ENCODE assay signal across 7 cellular contexts in genomic region chr19:19385900-19386339, GRCh38. TPM values are rescaled to one million over a fixed set of nuclear protein-coding genes. Genes with fewer than 3 reads are reported as not detected.
DNase-seq lines count a peak whose midpoint lies in the region; ATAC-seq and TF ChIP-seq lines count a peak whose summit lies in the region.

No MANE protein-coding gene starts in this region.

- TF ChIP-seq POLR2A in GM18951 (IDR thresholded peaks at IDR 0.05; ENCODE audit: extremely low read depth, insufficient read depth, insufficient read length): peak; percentile 92
- TF ChIP-seq POLR2A in uterus (IDR thresholded peaks at IDR 0.05): peak; percentile 2 to 41

- H3K4me1 ChIP-seq in uterus: no peaks in the 10 kb centered on the region

- no peak overlapping the region for H2AFZ ChIP-seq in neural cell (ENCODE audit: low read depth, low read length)

- peaks cover 10% of the 10 kb centered on the region for H3K79me2 ChIP-seq in neural cell (replicated peaks; ENCODE audit: insufficient read depth, low read length)

- peak; percentile 28 for TF ChIP-seq RAD21 in neural cell (conservative IDR thresholded peaks at IDR 0.05)

- peak overlapping the region; percentile 93 for H3K27ac Mint-ChIP-seq in T-helper 2 cell treated with Interferon-gamma antibody and Interleukin-4, amounts not matched to agents 5 μg/mL and 100 μg/mL, for 36 hours

- H3K9me3 Mint-ChIP-seq in T-helper 2 cell treated with Interferon-gamma antibody and Interleukin-4, amounts not matched to agents 5 μg/mL and 100 μg/mL, for 36 hours: no peaks in the 10 kb centered on the region

- H3F3A ChIP-seq in neural cell (ENCODE audit: insufficient read depth, low read length, poor library complexity, severe bottlenecking): peaks cover 3% of the 10 kb centered on the region

- H3K4me3 ChIP-seq in neural cell (ENCODE audit: low read length) (peak overlapping the region; percentile 82), uterus (peak overlapping the region; percentile 76 to 84)

- H3K4me1 Mint-ChIP-seq in T-helper 2 cell treated with Interferon-gamma antibody and Interleukin-4, amounts not matched to agents 5 μg/mL and 100 μg/mL, for 36 hours (ENCODE audit: low read depth): peaks cover 49% of the 10 kb centered on the region

- no peak for TF ChIP-seq CTCF in neural cell (IDR thresholded peaks at IDR 0.05; ENCODE audit: poor library complexity, severe bottlenecking)
- TF ChIP-seq CTCF in uterus (IDR thresholded peaks at IDR 0.05): peak in 1 of 4 experiments; percentile 21

- intact Hi-C loops in uterus (cut with DNase I; ENCODE audit: low total_unique reads): no loop called here

- H3K9me3 ChIP-seq in neural cell (ENCODE audit: low read length): no peaks in the 10 kb centered on the region
- no peaks in the 10 kb centered on the region for H3K9me3 ChIP-seq in uterus

- ATAC-seq in HG03066 (IDR thresholded peaks at IDR 0.05; ENCODE audit: low read depth, unreplicated experiment): peak; percentile 13

- peak overlapping the region; percentile 73 for H3K4me2 ChIP-seq in neural cell (ENCODE audit: low read length)

- no peaks in the 10 kb centered on the region for H3K27me3 ChIP-seq in neural cell (ENCODE audit: insufficient read depth, low read depth, low read length)
- H3K27me3 ChIP-seq in uterus: no peaks in the 10 kb centered on the region

- no peak for TF ChIP-seq EP300 in neural cell (conservative IDR thresholded peaks at IDR 0.05; ENCODE audit: poor library complexity, severe bottlenecking)

- no peak for DNase-seq in T-helper 2 cell treated with Interferon-gamma antibody and Interleukin-4, amounts not matched to agents 5 μg/mL and 100 μg/mL, for 36 hours (ENCODE audit: low spot score)
- peak; percentile 45 for DNase-seq in effector CD8-positive, alpha-beta T cell (lab: John Stamatoyannopoulos, UW)
- peak in 1 of 2 donors; percentile 34 for DNase-seq in uterus
- no peak for DNase-seq in Ammon's horn (ENCODE audit: low spot score)

- H3K9me2 ChIP-seq in neural cell (ENCODE audit: insufficient read depth, low read length): no peaks in the 10 kb centered on the region

- H3K36me3 ChIP-seq in neural cell (ENCODE audit: insufficient read depth, low read length) (no peaks in the 10 kb centered on the region), uterus (no peaks in the 10 kb centered on the region)

- no peaks in the 10 kb centered on the region for H3K27me3 Mint-ChIP-seq in T-helper 2 cell treated with Interferon-gamma antibody and Interleukin-4, amounts not matched to agents 5 μg/mL and 100 μg/mL, for 36 hours (ENCODE audit: low read depth)

- peak overlapping the region; percentile 96 for H3K4me3 Mint-ChIP-seq in T-helper 2 cell treated with Interferon-gamma antibody and Interleukin-4, amounts not matched to agents 5 μg/mL and 100 μg/mL, for 36 hours

- no peaks in the 10 kb centered on the region for H4K20me1 ChIP-seq in neural cell (ENCODE audit: insufficient read depth)

- H3K9ac ChIP-seq in neural cell (ENCODE audit: low read length): peak overlapping the region; percentile 64

- H3K27ac ChIP-seq in neural cell (ENCODE audit: low read length) (no peak overlapping the region), uterus (peak overlapping the region; percentile 72 to 83)

- peaks cover 20% of the 10 kb centered on the region for H3K36me3 Mint-ChIP-seq in T-helper 2 cell treated with Interferon-gamma antibody and Interleukin-4, amounts not matched to agents 5 μg/mL and 100 μg/mL, for 36 hours (ENCODE audit: low read depth)

- in situ Hi-C loops in GM18951 (cut with MboI; ENCODE audit: low sequenced_read_pairs, unreplicated experiment): no loop called here

TF ChIP-seq in neural cell, 6 proteins besides CTCF, POLR2A, EP300 and RAD21:
- TF ChIP-seq POLR2AphosphoS5 (IDR thresholded peaks at IDR 0.05): no peak
- TF ChIP-seq, protein P1, sequence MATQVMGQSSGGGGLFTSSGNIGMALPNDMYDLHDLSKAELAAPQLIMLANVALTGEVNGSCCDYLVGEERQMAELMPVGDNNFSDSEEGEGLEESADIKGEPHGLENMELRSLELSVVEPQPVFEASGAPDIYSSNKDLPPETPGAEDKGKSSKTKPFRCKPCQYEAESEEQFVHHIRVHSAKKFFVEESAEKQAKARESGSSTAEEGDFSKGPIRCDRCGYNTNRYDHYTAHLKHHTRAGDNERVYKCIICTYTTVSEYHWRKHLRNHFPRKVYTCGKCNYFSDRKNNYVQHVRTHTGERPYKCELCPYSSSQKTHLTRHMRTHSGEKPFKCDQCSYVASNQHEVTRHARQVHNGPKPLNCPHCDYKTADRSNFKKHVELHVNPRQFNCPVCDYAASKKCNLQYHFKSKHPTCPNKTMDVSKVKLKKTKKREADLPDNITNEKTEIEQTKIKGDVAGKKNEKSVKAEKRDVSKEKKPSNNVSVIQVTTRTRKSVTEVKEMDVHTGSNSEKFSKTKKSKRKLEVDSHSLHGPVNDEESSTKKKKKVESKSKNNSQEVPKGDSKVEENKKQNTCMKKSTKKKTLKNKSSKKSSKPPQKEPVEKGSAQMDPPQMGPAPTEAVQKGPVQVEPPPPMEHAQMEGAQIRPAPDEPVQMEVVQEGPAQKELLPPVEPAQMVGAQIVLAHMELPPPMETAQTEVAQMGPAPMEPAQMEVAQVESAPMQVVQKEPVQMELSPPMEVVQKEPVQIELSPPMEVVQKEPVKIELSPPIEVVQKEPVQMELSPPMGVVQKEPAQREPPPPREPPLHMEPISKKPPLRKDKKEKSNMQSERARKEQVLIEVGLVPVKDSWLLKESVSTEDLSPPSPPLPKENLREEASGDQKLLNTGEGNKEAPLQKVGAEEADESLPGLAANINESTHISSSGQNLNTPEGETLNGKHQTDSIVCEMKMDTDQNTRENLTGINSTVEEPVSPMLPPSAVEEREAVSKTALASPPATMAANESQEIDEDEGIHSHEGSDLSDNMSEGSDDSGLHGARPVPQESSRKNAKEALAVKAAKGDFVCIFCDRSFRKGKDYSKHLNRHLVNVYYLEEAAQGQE (IDR thresholded peaks at IDR 0.05; ENCODE audit: borderline replicate concordance): no peak
- no peak for TF ChIP-seq MXI1 (conservative IDR thresholded peaks at IDR 0.05; ENCODE audit: poor library complexity, severe bottlenecking)
- no peak for TF ChIP-seq SMC3 (conservative IDR thresholded peaks at IDR 0.05; ENCODE audit: poor library complexity)
- no peak for TF ChIP-seq EZH2 (IDR thresholded peaks at IDR 0.05; ENCODE audit: borderline replicate concordance, insufficient read depth, low read length, poor library complexity, severe bottlenecking)
- TF ChIP-seq TAF1 (IDR thresholded peaks at IDR 0.05; ENCODE audit: low read depth): no peak
TF ChIP-seq in neural cell: peak in this region for 0.

RNA-seq across cellular contexts. Expression of gene GATAD2A, which starts 19.6 kb away (rescaled TPM):
- polyA plus RNA-seq in neural cell: 13.9 and 18.1 TPM in 2 replicates
- polyA minus RNA-seq in neural cell: 28.2 and 34.7 TPM in 2 replicates
- total RNA-seq in uterus: 10 to 100 TPM in 3 of 4 donors, 1 to 10 TPM in 1; 9.7 to 65.1 (median 22.3) TPM
